ENCODE assay signal across 8 cellular contexts in genomic region chr6:44388135-44388487, GRCh38. TPM values are rescaled to one million over a fixed set of nuclear protein-coding genes. Genes with fewer than 3 reads are reported as not detected.
DNase-seq lines count a peak whose midpoint lies in the region; ATAC-seq, FAIRE-seq and TF ChIP-seq lines count a peak whose summit lies in the region.

No MANE protein-coding gene starts in this region.

- peak; percentile 38 for DNase-seq in GF-D8 (lab: John Stamatoyannopoulos, UW)
- no peak for DNase-seq in activated naive CD8-positive, alpha-beta T cell treated with anti-CD3 and anti-CD28 coated beads for 36 hours
- DNase-seq in HepG2 (ENCODE audit: low spot score), result no peak
- DNase-seq in putamen (ENCODE audit: low spot score), result no peak
- DNase-seq in hepatic stellate cell (ENCODE audit: low spot score), result no peak

- H3K27me3 Mint-ChIP-seq in activated naive CD8-positive, alpha-beta T cell treated with anti-CD3 and anti-CD28 coated beads for 36 hours, result no peaks in the 10 kb centered on the region

- H3K9me3 ChIP-seq in HepG2 (ENCODE audit: low read length), result no peaks in the 10 kb centered on the region
- no peaks in the 10 kb centered on the region for H3K9me3 ChIP-seq in thymus (ENCODE audit: control insufficient read depth)

- H3K9ac ChIP-seq in HepG2 (ENCODE audit: insufficient read depth, low read depth, low read length), result peak overlapping the region; percentile 93

- peaks cover 27% of the 10 kb centered on the region for H4K20me1 ChIP-seq in HepG2 (ENCODE audit: insufficient read depth, low read length)

- H3K36me3 ChIP-seq in HepG2 (replicated peaks in 1 of 2; ENCODE audit: control insufficient read depth in 1 of 2, insufficient read depth in 2 of 2, low read length in 2 of 2) (peaks cover 4 to 22% of the 10 kb centered on the region in 2 experiments), thymus (ENCODE audit: control insufficient read depth, insufficient read depth) (peaks cover 9% of the 10 kb centered on the region)

- in situ Hi-C loops in HepG2 (cut with HindIII; ENCODE audit: extremely low pct_ligation_motif_present, low pct_unique_long_range_greater_than_20kb), result no loop called here

- intact Hi-C loops in HepG2 (cut with micrococcal nuclease; ENCODE audit: unreplicated experiment), result no loop called here

- peaks cover 35% of the 10 kb centered on the region for H3K4me1 Mint-ChIP-seq in activated naive CD8-positive, alpha-beta T cell treated with anti-CD3 and anti-CD28 coated beads for 36 hours

- TF ChIP-seq POLR2A in HepG2 (IDR thresholded peaks at IDR 0.05; ENCODE audit: insufficient read depth in 1 of 2, low read depth in 2 of 2, low read length in 2 of 2), result no peak

- no peaks in the 10 kb centered on the region for H3K9me3 Mint-ChIP-seq in activated naive CD8-positive, alpha-beta T cell treated with anti-CD3 and anti-CD28 coated beads for 36 hours

- no peak for FAIRE-seq in HepG2 (lab: Jason Lieb, UNC)

- TF ChIP-seq CTCF in HepG2 (CRISPR knock-in tag; IDR thresholded peaks at IDR 0.05), result no peak

- no peak overlapping the region for H2AFZ ChIP-seq in HepG2 (ENCODE audit: low read length)

- WGBS in HepG2 (ENCODE audit: low lambda C conversion rate), result 2% methylated on average over 8 of the region's 10 CpGs
- WGBS in thymus, result under 1% methylated on average over 10 of the region's 10 CpGs

- no peak for TF ChIP-seq RAD21 in HepG2 (CRISPR knock-in tag; IDR thresholded peaks at IDR 0.05)

- peaks cover 31% of the 10 kb centered on the region for H3K36me3 Mint-ChIP-seq in activated naive CD8-positive, alpha-beta T cell treated with anti-CD3 and anti-CD28 coated beads for 36 hours

- peak overlapping the region; percentile 70 to 96 (median 85) for H3K4me3 ChIP-seq in HepG2 (replicated peaks in 1 of 3; ENCODE audit: insufficient read depth in 1 of 3, low read depth in 2 of 3, low read length in 3 of 3)
- H3K4me3 ChIP-seq in thymus (ENCODE audit: low read length), result peak overlapping the region; percentile 99

- POLR2A ChIA-PET in HepG2 (lab: Yijun Ruan, JAX), result interaction anchor here (1.0 to 1.3 kb wide), 9 partner anchors 9 to 132 kb away, joined by 3 to 13 read pairs (median 4); no protein-coding TSS in a partner anchor

- peak overlapping the region; percentile 95 for H3K4me3 Mint-ChIP-seq in activated naive CD8-positive, alpha-beta T cell treated with anti-CD3 and anti-CD28 coated beads for 36 hours

- peak overlapping the region; percentile 89 for H3K27ac ChIP-seq in HepG2 (ENCODE audit: extremely low read length, insufficient read depth, low read length)
- peak overlapping the region; percentile 92 for H3K27ac ChIP-seq in thymus (ENCODE audit: low read depth)

- no TSS peak for BruUV-seq in HepG2 (replicated peaks; lab: Mats Ljungman, UMichigan)

- ATAC-seq in HG03460 (IDR thresholded peaks at IDR 0.05; ENCODE audit: unreplicated experiment), result peak; percentile 2
- ATAC-seq in HepG2, result 0 out of 3 replicates have a peak, but pooled peaks have one; percentile 7
- ATAC-seq in GM21576 (IDR thresholded peaks at IDR 0.05; ENCODE audit: unreplicated experiment), result no peak

- H3K27ac Mint-ChIP-seq in activated naive CD8-positive, alpha-beta T cell treated with anti-CD3 and anti-CD28 coated beads for 36 hours, result peak overlapping the region; percentile 99

- peaks cover 35% of the 10 kb centered on the region for H3K79me2 ChIP-seq in HepG2 (ENCODE audit: insufficient read depth, low read length)

- peak overlapping the region; percentile 97 for H3K4me2 ChIP-seq in HepG2 (ENCODE audit: low read depth, low read length)

- TF ChIP-seq EP300 in HepG2 (IDR thresholded peaks at IDR 0.05; ENCODE audit: low read depth in 2 of 2, low read length in 2 of 2) (no peak), HepG2 (CRISPR knock-in tag; IDR thresholded peaks at IDR 0.05; ENCODE audit: borderline replicate concordance) (no peak)

- peaks cover 0 to 3% of the 10 kb centered on the region in 2 experiments; a peak in 1 of 5 replicates for H3K27me3 ChIP-seq in HepG2 (ENCODE audit: control insufficient read depth in 1 of 2, insufficient read depth in 2 of 2, low read length in 2 of 2)
- no peaks in the 10 kb centered on the region for H3K27me3 ChIP-seq in thymus (ENCODE audit: control insufficient read depth, insufficient read depth)

- peaks cover 34% of the 10 kb centered on the region for H3K4me1 ChIP-seq in HepG2 (ENCODE audit: insufficient read depth, low read length)
- peaks cover 20% of the 10 kb centered on the region for H3K4me1 ChIP-seq in thymus (ENCODE audit: control insufficient read depth, insufficient read depth, low read length)

- CTCF ChIA-PET in HepG2 (lab: Yijun Ruan, JAX; ENCODE audit: low intra/inter-chr PET ratio, low total read pairs), result no interaction called here

TF ChIP-seq in HepG2, 621 proteins besides CTCF, POLR2A, EP300 and RAD21:
- TF ChIP-seq MYPOP (CRISPR knock-in tag; IDR thresholded peaks at IDR 0.05) (no peak), ZNF569 (CRISPR knock-in tag; IDR thresholded peaks at IDR 0.05; ENCODE audit: borderline replicate concordance) (no peak), ZNF232 (CRISPR knock-in tag; IDR thresholded peaks at IDR 0.05; ENCODE audit: borderline replicate concordance) (no peak), HMGA1 (CRISPR knock-in tag; conservative IDR thresholded peaks at IDR 0.05) (no peak), PHF21A (CRISPR knock-in tag; IDR thresholded peaks at IDR 0.05) (no peak), RFX3 (CRISPR knock-in tag; IDR thresholded peaks at IDR 0.05) (no peak), ZNF225 (CRISPR knock-in tag; IDR thresholded peaks at IDR 0.05) (no peak)

RNA-seq across cellular contexts. Expression of gene CDC5L, which starts 0.6 kb away (rescaled TPM):
- 10 to 100 TPM; 26.9 to 27.7 TPM for total RNA-seq in activated naive CD8-positive, alpha-beta T cell treated with anti-CD3 and anti-CD28 coated beads for 36 hours
- 34.2 and 54.5 TPM in 2 replicates for total RNA-seq in HepG2 (2016; rRNA removed; fragmentation: Illumina TruSeq; extraction: Trizol)
- total RNA-seq in HepG2 (2016; cell fraction: cytosol; rRNA removed; fragmentation: Illumina TruSeq; extraction: Trizol; ENCODE audit: low read depth), result 3.6 and 4.7 TPM in 2 replicates
- total RNA-seq in HepG2 (2016; cell fraction: insoluble cytoplasmic fraction; rRNA removed; fragmentation: Illumina TruSeq; extraction: Trizol), result 33.7 and 54.6 TPM in 2 replicates
- total RNA-seq in HepG2 (2016; cell fraction: membrane; rRNA removed; fragmentation: Illumina TruSeq; extraction: Trizol), result 9.5 and 11.3 TPM in 2 replicates
- total RNA-seq in HepG2 (2016; cell fraction: nucleus; rRNA removed; fragmentation: Illumina TruSeq; extraction: Trizol), result 28.9 and 29.6 TPM in 2 replicates
- polyA plus RNA-seq in HepG2 (2011; rRNA removed), result 8.5 and 11.0 TPM in 2 replicates
- 5.3 and 7.0 TPM in 2 replicates for polyA plus RNA-seq in HepG2 (2011; cell fraction: cytosol; rRNA removed)
- polyA plus RNA-seq in HepG2 (2011; cell fraction: nucleus; rRNA removed), result 4.6 and 4.7 TPM in 2 replicates
- polyA plus RNA-seq in HepG2 (2012), result 11.9 and 15.6 TPM in 2 replicates
- 1.3 and 1.5 TPM in 2 replicates for polyA plus RNA-seq in HepG2 (2016; cell fraction: cytosol; fragmentation: Illumina TruSeq; extraction: Trizol; ENCODE audit: low read depth)
- 36.3 and 37.4 TPM in 2 replicates for polyA plus RNA-seq in HepG2 (2016; cell fraction: insoluble cytoplasmic fraction; fragmentation: Illumina TruSeq; extraction: Trizol; ENCODE audit: low read depth)
- 2.6 and 3.2 TPM in 2 replicates for polyA plus RNA-seq in HepG2 (2016; cell fraction: membrane; fragmentation: Illumina TruSeq; extraction: Trizol; ENCODE audit: low read depth)
- 17.6 and 18.0 TPM in 2 replicates for polyA plus RNA-seq in HepG2 (2016; cell fraction: nucleus; fragmentation: Illumina TruSeq; extraction: Trizol; ENCODE audit: insufficient read depth, low read depth)
- 8.3 and 17.7 TPM in 2 replicates for polyA minus RNA-seq in HepG2 (2011; rRNA and poly(A)+ RNA removed; ENCODE audit: low replicate concordance)
- polyA minus RNA-seq in HepG2 (2011; cell fraction: cytosol; rRNA and poly(A)+ RNA removed), result 14.9 and 15.7 TPM in 2 replicates
- 32.6 and 34.1 TPM in 2 replicates for polyA minus RNA-seq in HepG2 (2011; cell fraction: nucleus; rRNA and poly(A)+ RNA removed)
- 12.7 TPM for polyA plus RNA-seq in thymus

RNA-seq across cellular contexts. Expression of gene SPATS1, which starts 45.7 kb away (rescaled TPM):
- total RNA-seq in activated naive CD8-positive, alpha-beta T cell treated with anti-CD3 and anti-CD28 coated beads for 36 hours, result not detected
- not detected in 2 replicates for total RNA-seq in HepG2 (2016; rRNA removed; fragmentation: Illumina TruSeq; extraction: Trizol)
- total RNA-seq in HepG2 (2016; cell fraction: cytosol; rRNA removed; fragmentation: Illumina TruSeq; extraction: Trizol; ENCODE audit: low read depth), result not detected in 2 replicates
- not detected in 2 replicates for total RNA-seq in HepG2 (2016; cell fraction: insoluble cytoplasmic fraction; rRNA removed; fragmentation: Illumina TruSeq; extraction: Trizol)
- not detected in 2 replicates for total RNA-seq in HepG2 (2016; cell fraction: membrane; rRNA removed; fragmentation: Illumina TruSeq; extraction: Trizol)
- total RNA-seq in HepG2 (2016; cell fraction: nucleus; rRNA removed; fragmentation: Illumina TruSeq; extraction: Trizol), result not detected in 2 replicates
- polyA plus RNA-seq in HepG2 (2011; rRNA removed) (not detected in 2 replicates), thymus (0.09 TPM)
- not detected in 2 replicates for polyA plus RNA-seq in HepG2 (2011; cell fraction: cytosol; rRNA removed)
- not detected in 2 replicates for polyA plus RNA-seq in HepG2 (2011; cell fraction: nucleus; rRNA removed)
- not detected in 2 replicates for polyA plus RNA-seq in HepG2 (2012)
- not detected in 2 replicates for polyA plus RNA-seq in HepG2 (2016; cell fraction: cytosol; fragmentation: Illumina TruSeq; extraction: Trizol; ENCODE audit: low read depth)
- not detected in 2 replicates for polyA plus RNA-seq in HepG2 (2016; cell fraction: insoluble cytoplasmic fraction; fragmentation: Illumina TruSeq; extraction: Trizol; ENCODE audit: low read depth)
- not detected in 2 replicates for polyA plus RNA-seq in HepG2 (2016; cell fraction: membrane; fragmentation: Illumina TruSeq; extraction: Trizol; ENCODE audit: low read depth)
- polyA plus RNA-seq in HepG2 (2016; cell fraction: nucleus; fragmentation: Illumina TruSeq; extraction: Trizol; ENCODE audit: insufficient read depth, low read depth), result not detected in 2 replicates
- polyA minus RNA-seq in HepG2 (2011; rRNA and poly(A)+ RNA removed; ENCODE audit: low replicate concordance), result not detected in 2 replicates
- not detected in 2 replicates for polyA minus RNA-seq in HepG2 (2011; cell fraction: cytosol; rRNA and poly(A)+ RNA removed)
- not detected in 2 replicates for polyA minus RNA-seq in HepG2 (2011; cell fraction: nucleus; rRNA and poly(A)+ RNA removed)
